1 cellular context compared by ENCODE assay signal in genomic region chr16:85874031-85874430, GRCh38. TPM values are rescaled to one million over a fixed set of nuclear protein-coding genes. Genes with fewer than 3 reads are reported as not detected.
"Had no signal": no experiment of that assay in that cellular context is flagged by ENCODE, and none has a peak within 500 bp of the region (broad histone marks: within the 10 kb centered on the region; RNA-seq: fewer than 3 reads in every experiment).

No MANE protein-coding gene starts in this region.

RNA-seq across cellular contexts. Expression of gene IRF8, which starts 24.9 kb away (rescaled TPM):
- total RNA-seq: PC-9 had no signal
